2 cellular contexts compared by ENCODE assay signal in the genomic region with DNA sequence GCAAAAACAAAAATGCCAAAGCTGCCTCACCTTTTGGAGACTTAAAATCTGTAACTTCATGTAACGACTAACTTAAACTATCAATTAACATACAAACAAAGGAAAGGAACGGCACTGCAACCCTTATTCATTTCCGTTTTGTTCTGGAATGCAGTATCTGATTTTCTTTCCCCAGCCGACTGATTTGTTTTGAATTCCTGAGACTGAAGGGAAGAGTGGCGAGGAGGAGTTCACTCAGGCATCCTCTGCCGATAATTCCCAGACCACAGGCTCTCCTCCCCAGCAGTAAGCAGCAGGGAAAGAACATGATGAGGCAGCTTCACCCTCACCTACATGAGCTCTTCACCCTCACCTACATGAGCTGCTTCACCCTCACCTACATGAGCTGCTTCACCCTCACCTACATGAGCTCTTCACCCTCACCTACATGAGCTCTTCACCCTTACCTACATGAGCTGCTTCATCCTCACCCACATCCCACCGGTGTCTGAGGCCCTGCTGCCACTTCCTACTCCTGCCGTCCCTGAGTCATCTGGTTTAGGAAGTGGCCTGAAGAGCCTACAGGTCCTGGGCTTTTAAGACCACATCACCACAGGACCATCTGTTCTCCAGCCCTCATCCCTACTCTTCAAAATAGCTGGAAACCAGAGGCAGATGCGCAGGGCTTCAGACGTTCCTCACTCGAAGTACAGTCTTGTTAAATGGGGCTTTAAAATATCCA.
TF ChIP-seq lines count a peak whose summit lies in the region.

No MANE protein-coding gene starts in this region.

TF ChIP-seq in SK-N-SH, 30 proteins besides CTCF, POLR2A, EP300 and RAD21 (continued from another document):
- no peak for TF ChIP-seq RXRA (IDR thresholded peaks at IDR 0.05; ENCODE audit: borderline replicate concordance, low read depth)
TF ChIP-seq in SK-N-SH: peak in this region for 1.

TF ChIP-seq in SK-N-SH treated with all-trans-retinoic acid at 6 μM for 48 hours, 23 proteins besides CTCF, POLR2A, EP300 and RAD21 (continued from another document):
- TF ChIP-seq, protein P1, sequence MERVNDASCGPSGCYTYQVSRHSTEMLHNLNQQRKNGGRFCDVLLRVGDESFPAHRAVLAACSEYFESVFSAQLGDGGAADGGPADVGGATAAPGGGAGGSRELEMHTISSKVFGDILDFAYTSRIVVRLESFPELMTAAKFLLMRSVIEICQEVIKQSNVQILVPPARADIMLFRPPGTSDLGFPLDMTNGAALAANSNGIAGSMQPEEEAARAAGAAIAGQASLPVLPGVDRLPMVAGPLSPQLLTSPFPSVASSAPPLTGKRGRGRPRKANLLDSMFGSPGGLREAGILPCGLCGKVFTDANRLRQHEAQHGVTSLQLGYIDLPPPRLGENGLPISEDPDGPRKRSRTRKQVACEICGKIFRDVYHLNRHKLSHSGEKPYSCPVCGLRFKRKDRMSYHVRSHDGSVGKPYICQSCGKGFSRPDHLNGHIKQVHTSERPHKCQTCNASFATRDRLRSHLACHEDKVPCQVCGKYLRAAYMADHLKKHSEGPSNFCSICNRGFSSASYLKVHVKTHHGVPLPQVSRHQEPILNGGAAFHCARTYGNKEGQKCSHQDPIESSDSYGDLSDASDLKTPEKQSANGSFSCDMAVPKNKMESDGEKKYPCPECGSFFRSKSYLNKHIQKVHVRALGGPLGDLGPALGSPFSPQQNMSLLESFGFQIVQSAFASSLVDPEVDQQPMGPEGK (CRISPR knock-in tag; IDR thresholded peaks at IDR 0.05; ENCODE audit: borderline replicate concordance): no peak
